ENCODE assay signal across 23 cellular contexts in genomic region chr2:47509981-47510380, GRCh38.
"Had no signal": no experiment of that assay in that cellular context is flagged by ENCODE, and none has a peak within 500 bp of the region (broad histone marks: within the 10 kb centered on the region; RNA-seq: fewer than 3 reads in every experiment).

No MANE protein-coding gene starts in this region.

- H3K27ac Mint-ChIP-seq: activated CD8-positive, alpha-beta T cell treated with anti-CD3 and anti-CD28 coated beads, Interleukin-2, amount 10 ng/mL, durations not matched to agents 7 days and 5 days; activated naive CD4-positive, alpha-beta T cell treated with anti-CD3 and anti-CD28 coated beads, Interleukin-2, amount 50 U/mL, for 72 hours; activated naive CD8-positive, alpha-beta T cell treated with anti-CD3 and anti-CD28 coated beads, Interleukin-2, amount 50 U/mL, for 24 hours; activated T-cell treated with anti-CD3 and anti-CD28 coated beads, Interleukin-2, amount 50 U/mL, for 24 hours had no signal

- H3K9me2 ChIP-seq: SK-N-SH had no signal

- H3K4me3 ChIP-seq: cardiac muscle cell, SJCRH30 had no signal

- FAIRE-seq: astrocyte had no signal

- ATAC-seq: activated CD8-positive, alpha-beta T cell treated with anti-CD3 and anti-CD28 coated beads, Interleukin-2, amount 10 ng/mL, durations not matched to agents 7 days and 5 days; activated naive CD4-positive, alpha-beta T cell treated with anti-CD3 and anti-CD28 coated beads, Interleukin-2, amount 50 U/mL, for 72 hours; activated naive CD8-positive, alpha-beta T cell treated with anti-CD3 and anti-CD28 coated beads, Interleukin-2, amount 50 U/mL, for 24 hours had no signal

- H3K36me3 ChIP-seq: cardiac muscle cell, SJCRH30 had no signal

- H3K27me3 Mint-ChIP-seq: activated naive CD8-positive, alpha-beta T cell treated with anti-CD3 and anti-CD28 coated beads, Interleukin-2, amount 50 U/mL, for 24 hours; activated T-cell treated with anti-CD3 and anti-CD28 coated beads, Interleukin-2, amount 50 U/mL, for 24 hours had no signal

- H3K4me2 ChIP-seq: SK-N-SH had no signal

- H3K27me3 ChIP-seq: cardiac muscle cell, SJCRH30 had no signal

- H3K27ac ChIP-seq: cardiac muscle cell, RWPE1, SJCRH30 had no signal

- H3K9ac ChIP-seq: SK-N-SH had no signal

- H3K4me3 Mint-ChIP-seq: activated CD8-positive, alpha-beta T cell treated with anti-CD3 and anti-CD28 coated beads, Interleukin-2, amount 10 ng/mL, durations not matched to agents 7 days and 5 days; activated naive CD8-positive, alpha-beta T cell treated with anti-CD3 and anti-CD28 coated beads, Interleukin-2, amount 50 U/mL, for 24 hours; activated T-cell treated with anti-CD3 and anti-CD28 coated beads, Interleukin-2, amount 50 U/mL, for 24 hours had no signal

- DNase-seq: activated CD4-positive, alpha-beta T cell treated with anti-CD3 and anti-CD28 coated beads for 48 hours; activated CD4-positive, alpha-beta T cell treated with anti-CD3 and anti-CD28 coated beads, Interleukin-2, amount 50 U/mL, for 4 hours; activated CD4-positive, CD25-positive, alpha-beta regulatory T cell treated with anti-CD3 and anti-CD28 coated beads, Interleukin-2, amount 50 U/mL, for 72 hours; activated CD8-positive, alpha-beta memory T cell treated with anti-CD3 and anti-CD28 coated beads, Interleukin-2, amount 50 U/mL, for 48 hours; activated CD8-positive, alpha-beta T cell treated with anti-CD3 and anti-CD28 coated beads, Interleukin-2, amount 10 ng/mL, durations not matched to agents 7 days and 5 days; activated naive CD4-positive, alpha-beta T cell treated with Interleukin-2 at 50 U/mL for 16 hours; activated naive CD8-positive, alpha-beta T cell treated with anti-CD3 and anti-CD28 coated beads, Interleukin-2, amount 50 U/mL, for 24 hours; activated T-cell treated with anti-CD3 and anti-CD28 coated beads, Interleukin-2, amount 50 U/mL, for 24 hours; amygdala; NCI-H1092; NCI-H1417; NCI-H1930; NCI-H2171; NCI-H2227 treated with DMSO at 0.1 percent for 48 hours; NCI-H774; OCI-M1; Right ventricle myocardium superior; SJCRH30; SK-N-SH had no signal

- H3K9me3 ChIP-seq: SK-N-SH had no signal

- H3K4me1 ChIP-seq: SJCRH30 had no signal
